ENCODE assay signal across 8 cellular contexts in the genomic region with DNA sequence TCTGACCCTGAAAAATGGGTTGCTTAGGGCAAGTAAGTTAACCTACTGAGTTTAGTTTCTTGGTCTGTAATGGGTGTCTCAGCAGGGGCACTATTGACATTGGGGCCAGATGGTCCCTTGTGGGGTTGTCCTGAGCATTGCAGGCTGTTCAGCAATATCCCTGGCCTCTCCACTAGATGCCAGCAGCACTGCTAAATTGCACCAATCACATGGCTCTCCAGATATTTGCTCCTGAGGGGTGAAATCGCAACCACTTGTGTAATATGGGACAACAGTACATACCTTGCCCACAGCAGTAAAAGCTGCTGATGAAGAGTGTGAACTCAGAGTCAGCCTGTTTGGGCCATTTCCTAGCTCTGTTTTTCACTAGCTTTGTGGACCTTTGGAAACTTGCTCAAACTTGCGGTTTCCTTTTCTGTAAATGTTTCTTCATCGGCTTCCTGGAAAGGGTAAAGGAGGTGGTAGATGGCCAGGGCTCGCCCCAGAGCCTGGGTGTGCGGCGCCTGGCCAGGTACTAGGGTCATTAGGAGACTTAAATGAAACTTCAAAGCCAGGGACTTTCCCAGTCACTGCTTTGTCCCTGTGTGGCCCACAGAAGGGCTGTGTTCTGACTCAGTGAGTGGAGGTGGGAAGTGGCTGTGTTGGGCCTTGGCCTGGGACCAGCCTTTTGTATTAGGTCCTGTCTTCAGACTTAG. TPM values are rescaled to one million over a fixed set of nuclear protein-coding genes. Genes with fewer than 3 reads are reported as not detected.
DNase-seq lines count a peak whose midpoint lies in the region; TF ChIP-seq lines count a peak whose summit lies in the region.

No MANE protein-coding gene starts in this region.

- DNase-seq in activated T-cell treated with anti-CD3 and anti-CD28 coated beads for 48 hours (ENCODE audit: low read depth) = peak; percentile 29
- DNase-seq in activated T-cell treated with anti-CD3 and anti-CD28 coated beads for 4 hours = no peak
- peak; percentile 84 for DNase-seq in H7
- DNase-seq in LoVo (ENCODE audit: low spot score) = peak; percentile 31
- DNase-seq in activated CD4-positive, alpha-beta memory T cell treated with anti-CD3 and anti-CD28 coated beads, Interleukin-2, amount 10 ng/mL, durations not matched to agents 7 days and 5 days = peak; percentile 61
- peak; percentile 62 for DNase-seq in fibroblast of peridontal ligament (ENCODE audit: extremely low read depth)
- DNase-seq in osteocyte (ENCODE audit: extremely low spot score, unreplicated experiment) = no peak
- DNase-seq in NCI-H146 treated with DMSO at 0.1 percent for 48 hours (lab: John Stamatoyannopoulos, UW; ENCODE audit: unreplicated experiment) = no peak

- H3K4me3 Mint-ChIP-seq in activated CD4-positive, alpha-beta memory T cell treated with anti-CD3 and anti-CD28 coated beads, Interleukin-2, amount 10 ng/mL, durations not matched to agents 7 days and 5 days = peak overlapping the region; percentile 14
- H3K4me3 Mint-ChIP-seq in osteocyte (ENCODE audit: unreplicated experiment) = no peak overlapping the region

- peaks cover 37% of the 10 kb centered on the region for H3K4me1 Mint-ChIP-seq in activated CD4-positive, alpha-beta memory T cell treated with anti-CD3 and anti-CD28 coated beads, Interleukin-2, amount 10 ng/mL, durations not matched to agents 7 days and 5 days
- H3K4me1 Mint-ChIP-seq in osteocyte (ENCODE audit: unreplicated experiment) = peaks cover 4% of the 10 kb centered on the region

- peak; percentile 63 for TF ChIP-seq CTCF in osteocyte (IDR thresholded peaks at IDR 0.05)

- H3K27me3 Mint-ChIP-seq in activated CD4-positive, alpha-beta memory T cell treated with anti-CD3 and anti-CD28 coated beads, Interleukin-2, amount 10 ng/mL, durations not matched to agents 7 days and 5 days = no peaks in the 10 kb centered on the region
- H3K27me3 Mint-ChIP-seq in osteocyte (ENCODE audit: unreplicated experiment) = peaks cover 20% of the 10 kb centered on the region

- no peak overlapping the region for H3K4me3 ChIP-seq in H7 (ENCODE audit: insufficient read depth, low read depth, low read length)

- POLR2A ChIA-PET in activated CD4-positive, alpha-beta memory T cell treated with anti-CD3 and anti-CD28 coated beads, Interleukin-2, amount 10 ng/mL, durations not matched to agents 7 days and 5 days (lab: Charles Lee) = interaction anchor here (0.7 to 1.8 kb wide), 9 partner anchors 8 to 104 kb away, joined by 3 to 29 read pairs (median 4); a partner anchor contains a TSS

- CTCF ChIA-PET in activated CD4-positive, alpha-beta memory T cell treated with anti-CD3 and anti-CD28 coated beads, Interleukin-2, amount 10 ng/mL, durations not matched to agents 7 days and 5 days (lab: Charles Lee) = interaction anchor here (0.5 to 2.1 kb wide), 10 partner anchors 8 to 104 kb away, joined by 3 to 28 read pairs (median 4); a partner anchor contains a TSS

- H3K36me3 ChIP-seq in H7 (replicated peaks; ENCODE audit: control insufficient read depth, insufficient read depth, low read length) = no peaks in the 10 kb centered on the region

- H3K27me3 ChIP-seq in H7 (ENCODE audit: control insufficient read depth, insufficient read depth, low read length) = no peaks in the 10 kb centered on the region; the same call in none of the 2 replicates

- no peaks in the 10 kb centered on the region for H3K9me3 Mint-ChIP-seq in activated CD4-positive, alpha-beta memory T cell treated with anti-CD3 and anti-CD28 coated beads, Interleukin-2, amount 10 ng/mL, durations not matched to agents 7 days and 5 days
- H3K9me3 Mint-ChIP-seq in osteocyte (ENCODE audit: unreplicated experiment) = no peaks in the 10 kb centered on the region

- H3K27ac Mint-ChIP-seq in activated CD4-positive, alpha-beta memory T cell treated with anti-CD3 and anti-CD28 coated beads, Interleukin-2, amount 10 ng/mL, durations not matched to agents 7 days and 5 days = peak overlapping the region; percentile 90
- peak overlapping the region; percentile 42 for H3K27ac Mint-ChIP-seq in osteocyte (ENCODE audit: unreplicated experiment)

- peaks cover 90% of the 10 kb centered on the region for H3K36me3 Mint-ChIP-seq in activated CD4-positive, alpha-beta memory T cell treated with anti-CD3 and anti-CD28 coated beads, Interleukin-2, amount 10 ng/mL, durations not matched to agents 7 days and 5 days (ENCODE audit: low read depth)
- no peaks in the 10 kb centered on the region for H3K36me3 Mint-ChIP-seq in osteocyte (ENCODE audit: unreplicated experiment)

RNA-seq across cellular contexts. Expression of a gene that starts 13.0 kb away (rescaled TPM):
- total RNA-seq in H7 (2014; rRNA removed; shearing (Covaris generic)) = not detected in 2 replicates
- 10 to 100 TPM; 59.9 to 60.1 TPM for total RNA-seq in activated CD4-positive, alpha-beta memory T cell treated with anti-CD3 and anti-CD28 coated beads, Interleukin-2, amount 10 ng/mL, durations not matched to agents 7 days and 5 days
- not detected in 2 replicates for total RNA-seq in osteocyte

RNA-seq across cellular contexts. Expression of a gene that starts 39.7 kb away (rescaled TPM):
- not detected in 2 replicates for total RNA-seq in H7 (2014; rRNA removed; shearing (Covaris generic))
- total RNA-seq in activated CD4-positive, alpha-beta memory T cell treated with anti-CD3 and anti-CD28 coated beads, Interleukin-2, amount 10 ng/mL, durations not matched to agents 7 days and 5 days = 1 to 10 TPM; 2.3 to 3.0 TPM
- total RNA-seq in osteocyte = not detected in 2 replicates

RNA-seq across cellular contexts. Expression of a gene that starts 56.9 kb away (rescaled TPM):
- 3.8 and 6.8 TPM in 2 replicates for total RNA-seq in H7 (2014; rRNA removed; shearing (Covaris generic))
- not detected for total RNA-seq in activated CD4-positive, alpha-beta memory T cell treated with anti-CD3 and anti-CD28 coated beads, Interleukin-2, amount 10 ng/mL, durations not matched to agents 7 days and 5 days
- total RNA-seq in osteocyte = 0.94 TPM in 1 of 2 replicates, not detected in the other

Comparison
In these comparisons a context has a peak if more than half of its experiments do, and no peak if none do; other contexts are left out.
1. DNase-seq: peak in activated T-cell treated with anti-CD3 and anti-CD28 coated beads for 48 hours (single experiment), H7 (single experiment), LoVo (single experiment), activated CD4-positive, alpha-beta memory T cell treated with anti-CD3 and anti-CD28 coated beads, Interleukin-2, amount 10 ng/mL, durations not matched to agents 7 days and 5 days (single experiment) and fibroblast of peridontal ligament (single experiment); none in activated T-cell treated with anti-CD3 and anti-CD28 coated beads for 4 hours (single experiment), osteocyte (single experiment) and NCI-H146 treated with DMSO at 0.1 percent for 48 hours (single experiment).
2. RNA of a gene that starts 13.0 kb away (total RNA-seq): 59.9 to 60.1 TPM in activated CD4-positive, alpha-beta memory T cell treated with anti-CD3 and anti-CD28 coated beads, Interleukin-2, amount 10 ng/mL, durations not matched to agents 7 days and 5 days; not detected in H7 and not detected in osteocyte; every median in the first group is over 10 times any median in the second.